9 cellular contexts compared by ENCODE assay signal in genomic region chr6:167152858-167153257, GRCh38. TPM values are rescaled to one million over a fixed set of nuclear protein-coding genes. Genes with fewer than 3 reads are reported as not detected.
DNase-seq lines count a peak whose midpoint lies in the region; ATAC-seq, FAIRE-seq and TF ChIP-seq lines count a peak whose summit lies in the region.
"Had no signal": no experiment of that assay in that cellular context is flagged by ENCODE, and none has a peak within 500 bp of the region (broad histone marks: within the 10 kb centered on the region; RNA-seq: fewer than 3 reads in every experiment).

No MANE protein-coding gene starts in this region.

- no peaks in the 10 kb centered on the region for H3K23me2 ChIP-seq in H1 (ENCODE audit: low read depth, low read length)

- POLR2A ChIA-PET in H1 (lab: Charles Lee; ENCODE audit: partially characterized antibody) = interaction anchor here (1.9 kb wide), 1 partner anchor 15 kb away, joined by 5 read pairs; no protein-coding TSS in a partner anchor

- peaks cover 0 to 3% (median 0%) of the 10 kb centered on the region in 4 experiments; a peak in 2 of 7 replicates for H3K27me3 ChIP-seq in H1 (replicated peaks in 1 of 4; ENCODE audit: control insufficient read depth in 3 of 4, extremely low read depth in 1 of 4, insufficient read depth in 3 of 4, low read length in 3 of 4)
- peaks cover 0 to 11% (median 0%) of the 10 kb centered on the region in 9 donors for H3K27me3 ChIP-seq in heart left ventricle

- H3K4me3 ChIP-seq in H1 (ENCODE audit: extremely low read depth in 1 of 4, insufficient read depth in 2 of 4, low read depth in 3 of 4, low read length in 4 of 4) (no peak overlapping the region), heart left ventricle (peak overlapping the region in 3 of 12 donors; percentile 3 to 39 (median 26))

- H3K14ac ChIP-seq in H1 (ENCODE audit: insufficient read length) = no peak overlapping the region

- H4K91ac ChIP-seq in H1 (replicated peaks; ENCODE audit: insufficient read length, low read length) = no peak overlapping the region

- no peak overlapping the region for H3K23ac ChIP-seq in H1 (ENCODE audit: insufficient read length)

- DNase-seq in H1 (ENCODE audit: low read depth in 1 of 2, low spot score in 2 of 2) = no peak
- DNase-seq in heart left ventricle = no peak
- DNase-seq in Right ventricle myocardium inferior (ENCODE audit: missing footprints) = no peak
- no peak for DNase-seq in NCI-H1048 (lab: John Stamatoyannopoulos, UW)
- no peak for DNase-seq in NCI-H2107 treated with DMSO at 0.1 percent for 48 hours (lab: John Stamatoyannopoulos, UW; ENCODE audit: unreplicated experiment)

- TF ChIP-seq EP300 in H1 (IDR thresholded peaks at IDR 0.05; ENCODE audit: borderline replicate concordance in 1 of 2, low read depth in 2 of 2, low read length in 2 of 2) = no peak

- H3K9ac ChIP-seq in H1 (replicated peaks in 1 of 4; ENCODE audit: extremely low read depth in 1 of 4, low read depth in 3 of 4, low read length in 3 of 4) = no peak overlapping the region

- H3K79me1 ChIP-seq in H1 (ENCODE audit: low read depth, low read length) = no peaks in the 10 kb centered on the region

- CTCF ChIA-PET in H1 (lab: Charles Lee; ENCODE audit: partially characterized antibody) = interaction anchor here (2.4 kb wide), 1 partner anchor 8 kb away, joined by 11 read pairs; no protein-coding TSS in a partner anchor

- no peak for FAIRE-seq in H1 (lab: Jason Lieb, UNC)

- no peak overlapping the region for H2BK5ac ChIP-seq in H1 (ENCODE audit: low read depth, low read length)

- TF ChIP-seq POLR2A in H1 (IDR thresholded peaks at IDR 0.05; ENCODE audit: control extremely low read depth in 1 of 2, low read depth in 2 of 2, low read length in 2 of 2) (no peak), heart left ventricle (IDR thresholded peaks at IDR 0.05) (no peak)

- TF ChIP-seq RAD21 in H1 (IDR thresholded peaks at IDR 0.05 in 1 of 2, conservative IDR thresholded peaks at IDR 0.05 in 1 of 2; ENCODE audit: low read depth in 2 of 2, low read length in 2 of 2) = no peak

- intact Hi-C loops in heart left ventricle (cut with DNase I) = no loop called here
- intact Hi-C loops in Right ventricle myocardium inferior (cut with DNase I) = no loop called here

- ATAC-seq in GM18517 (IDR thresholded peaks at IDR 0.05; ENCODE audit: unreplicated experiment) (peak; percentile 55), GM21381 (IDR thresholded peaks at IDR 0.05; ENCODE audit: unreplicated experiment) (peak; percentile 41), HG03460 (IDR thresholded peaks at IDR 0.05; ENCODE audit: unreplicated experiment) (peak; percentile 47), heart left ventricle (no peak), Right ventricle myocardium inferior (no peak)

- 94% methylated on average over 9 of the region's 9 CpGs; no CpG with 5 or more reads in 1 of the 2 experiments for WGBS in H1 (ENCODE audit: extremely low coverage in 1 of 2, insufficient coverage in 1 of 2, insufficient read length in 1 of 2, insufficient replicate concordance in 2 of 2, low coverage in 1 of 2, low lambda C conversion rate in 2 of 2, missing lambda C conversion rate in 1 of 2), 2 experiments
- 92 to 94% (median 93%) methylated on average over 9 of the region's 9 CpGs for WGBS in heart left ventricle, 4 donors

- TF ChIP-seq CTCF in H1 (IDR thresholded peaks at IDR 0.05; ENCODE audit: control extremely low read depth in 1 of 3, insufficient read depth in 1 of 3, low read depth in 1 of 3, low read length in 3 of 3) (no peak), heart left ventricle (IDR thresholded peaks at IDR 0.05) (no peak)

- no peak overlapping the region for H2AK5ac ChIP-seq in H1 (ENCODE audit: low read depth, low read length)

- H3K4ac ChIP-seq in H1 (replicated peaks; ENCODE audit: insufficient read length, low read depth, low read length) = no peak overlapping the region

- H2AFZ ChIP-seq in H1 (ENCODE audit: low read length) = no peak overlapping the region

- H2BK15ac ChIP-seq in H1 (ENCODE audit: low read length) = no peak overlapping the region

- H3K36me3 ChIP-seq in H1 (ENCODE audit: control insufficient read depth in 2 of 4, insufficient read depth in 4 of 4, low read length in 3 of 4) (no peaks in the 10 kb centered on the region), heart left ventricle (no peaks in the 10 kb centered on the region)

- H3K4me2 ChIP-seq in H1 (ENCODE audit: insufficient read depth in 1 of 2, low read depth in 2 of 2, low read length in 2 of 2) = no peak overlapping the region

- no peak overlapping the region for H2BK12ac ChIP-seq in H1 (ENCODE audit: low read depth, low read length)

- H4K20me1 ChIP-seq in H1 (replicated peaks in 1 of 2; ENCODE audit: control insufficient read depth in 1 of 2, insufficient read depth in 2 of 2, low read length in 2 of 2) = no peaks in the 10 kb centered on the region

- peak overlapping the region; percentile 1; the same call in 1 of the 2 replicates for H2BK20ac ChIP-seq in H1 (ENCODE audit: low read length)

- H3K27ac ChIP-seq in H1 (ENCODE audit: low read depth, low read length) (no peak overlapping the region), heart left ventricle (no peak overlapping the region)

- no peak overlapping the region for H3K56ac ChIP-seq in H1 (replicated peaks; ENCODE audit: insufficient read length, low read depth, low read length)

- no peaks in the 10 kb centered on the region for H3K79me2 ChIP-seq in H1 (ENCODE audit: control insufficient read depth in 1 of 2, insufficient read depth in 2 of 2, low read length in 2 of 2)

- peaks cover 0 to 12% (median 7%) of the 10 kb centered on the region in 4 experiments for H3K4me1 ChIP-seq in H1 (replicated peaks in 1 of 4; ENCODE audit: control insufficient read depth in 3 of 4, insufficient read depth in 4 of 4, low read length in 3 of 4)
- H3K4me1 ChIP-seq in heart left ventricle = peaks cover 0 to 12% (median 0%) of the 10 kb centered on the region in 12 donors

- peaks cover 0 to 3% of the 10 kb centered on the region in 2 experiments; a peak in 1 of 4 replicates for H3K9me3 ChIP-seq in H1 (ENCODE audit: insufficient read depth in 2 of 2, low read depth in 1 of 2, low read length in 1 of 2)
- no peaks in the 10 kb centered on the region for H3K9me3 ChIP-seq in heart left ventricle

- no peak overlapping the region for H4K5ac ChIP-seq in H1 (ENCODE audit: insufficient read length, low read depth, low read length)

- H3K18ac ChIP-seq in H1 (ENCODE audit: extremely low read depth, low read length) = no peak overlapping the region

- H4K8ac ChIP-seq in H1 (ENCODE audit: extremely low read depth, insufficient read depth, low read length) = no peak overlapping the region

- peak overlapping the region; percentile 40 for H2BK120ac ChIP-seq in H1 (replicated peaks; ENCODE audit: low read depth, low read length)

TF ChIP-seq in H1, 55 proteins besides CTCF, POLR2A, EP300 and RAD21 (continues in another document):
- TF ChIP-seq SP1 (IDR thresholded peaks at IDR 0.05; ENCODE audit: low read depth, low read length) = no peak
- no peak for TF ChIP-seq KDM5A (IDR thresholded peaks at IDR 0.05; ENCODE audit: low read length)
- no peak for TF ChIP-seq CBX8 (IDR thresholded peaks at IDR 0.05; ENCODE audit: borderline replicate concordance, low read depth, low read length)

RNA-seq across cellular contexts. Expression of gene GPR31, which starts 4.9 kb away (rescaled TPM):
- not detected in 2 replicates for total RNA-seq in H1 (2021; fragmentation: NEBNext Ultra II Directional; extraction: Animal tissue kit (Norgen Biotek cat#: 25700))
- not detected in 2 replicates for polyA plus RNA-seq in H1 (2011; rRNA removed)
- polyA plus RNA-seq in H1 (2011; cell fraction: cytosol; rRNA removed) = not detected
- polyA plus RNA-seq in H1 (2011; cell fraction: nucleus; rRNA removed) = not detected
- not detected in 4 replicates for polyA plus RNA-seq in H1 (2012, experiment 1 of 2)
- polyA plus RNA-seq in H1 (2012, experiment 2 of 2) = not detected
- polyA plus RNA-seq in H1 (2013, experiment 1 of 2) = not detected
- not detected for polyA plus RNA-seq in H1 (2013, experiment 2 of 2)
- not detected in 2 replicates for polyA minus RNA-seq in H1 (2011; rRNA and poly(A)+ RNA removed)
- not detected for polyA minus RNA-seq in H1 (2011; cell fraction: cytosol; rRNA and poly(A)+ RNA removed)
- not detected for polyA minus RNA-seq in H1 (2011; cell fraction: nucleus; rRNA and poly(A)+ RNA removed)
- not detected for total RNA-seq in heart left ventricle
- not detected for polyA plus RNA-seq in heart left ventricle
- total RNA-seq in Right ventricle myocardium inferior = not detected
- total RNA-seq: lower leg skin had no signal

RNA-seq across cellular contexts. Expression of gene CCR6, which starts 30.0 kb away (rescaled TPM):
- total RNA-seq in H1 (2021; fragmentation: NEBNext Ultra II Directional; extraction: Animal tissue kit (Norgen Biotek cat#: 25700)) = not detected in 2 replicates
- polyA plus RNA-seq in H1 (2011; rRNA removed) (0.06 and 0.27 TPM in 2 replicates), heart left ventricle (not detected)
- polyA plus RNA-seq in H1 (2011; cell fraction: cytosol; rRNA removed) = not detected
- not detected for polyA plus RNA-seq in H1 (2011; cell fraction: nucleus; rRNA removed)
- polyA plus RNA-seq in H1 (2012, experiment 1 of 2) = not detected in 4 replicates
- polyA plus RNA-seq in H1 (2012, experiment 2 of 2) = not detected
- not detected for polyA plus RNA-seq in H1 (2013, experiment 1 of 2)
- polyA plus RNA-seq in H1 (2013, experiment 2 of 2) = not detected
- polyA minus RNA-seq in H1 (2011; rRNA and poly(A)+ RNA removed) = not detected in 2 replicates
- polyA minus RNA-seq in H1 (2011; cell fraction: cytosol; rRNA and poly(A)+ RNA removed) = not detected
- polyA minus RNA-seq in H1 (2011; cell fraction: nucleus; rRNA and poly(A)+ RNA removed) = not detected
- total RNA-seq in heart left ventricle (under 1 TPM in 1 of 9 donors, not detected in 8; 0.23 TPM), Right ventricle myocardium inferior (not detected)

Comparison
In these comparisons a context has a peak if more than half of its experiments do, and no peak if none do; other contexts are left out.
1. ATAC-seq: peak in GM18517 (single experiment), GM21381 (single experiment) and HG03460 (single experiment); none in heart left ventricle (0 of 4) and Right ventricle myocardium inferior (single experiment).